Comparison of ENCODE assay signal across 8 cellular contexts in genomic region chr2:239465017-239466001, GRCh38.
DNase-seq lines count a peak whose midpoint lies in the region; ATAC-seq and FAIRE-seq lines count a peak whose summit lies in the region.

No MANE protein-coding gene starts in this region.

- ATAC-seq in HG03354 (IDR thresholded peaks at IDR 0.05; ENCODE audit: poor library complexity, severe bottlenecking, unreplicated experiment) (no peak), GM19455 (IDR thresholded peaks at IDR 0.05; ENCODE audit: unreplicated experiment) (no peak), HG03097 (IDR thresholded peaks at IDR 0.05; ENCODE audit: low FRiP score, unreplicated experiment) (no peak)

- DNase-seq in GF-D8 (lab: John Stamatoyannopoulos, UW), result peak; percentile 7
- peak; percentile 57 to 76 for DNase-seq in NOMO-1 (lab: John Stamatoyannopoulos, UW; ENCODE audit: unreplicated experiment in 2 of 2)
- peak; percentile 71 to 83 for DNase-seq in frontal cortex (ENCODE audit: low spot score in 2 of 2)
- peak; percentile 60 for DNase-seq in renal cortical epithelial cell (ENCODE audit: low read depth)
- no peak for DNase-seq in effector CD4-positive, alpha-beta T cell

- FAIRE-seq in frontal cortex (lab: Jason Lieb, UNC), result no peak
